In genomic region chr6:36933102-36933501, GRCh38 we compare ENCODE assay signal across 1 cellular context.
TF ChIP-seq lines count a peak whose summit lies in the region.

No MANE protein-coding gene starts in this region.

TF ChIP-seq in endothelial cell of umbilical vein, 7 proteins besides CTCF, POLR2A, EP300 and RAD21:
- TF ChIP-seq FOS (IDR thresholded peaks at IDR 0.05; ENCODE audit: borderline replicate concordance, insufficient read depth, low read length) = peak; percentile 5
- TF ChIP-seq JUN (IDR thresholded peaks at IDR 0.05; ENCODE audit: borderline replicate concordance, insufficient read depth, insufficient read length, low read depth) = no peak
TF ChIP-seq in endothelial cell of umbilical vein: peak in this region for 1.
